Comparison of ENCODE assay signal across 8 cellular contexts in genomic region chr1:165367375-165367993, GRCh38. TPM values are rescaled to one million over a fixed set of nuclear protein-coding genes. Genes with fewer than 3 reads are reported as not detected.
A peak's percentile ranks its signal among the peaks of the same experiment; 100 is the strongest.
DNase-seq lines count a peak whose midpoint lies in the region; ATAC-seq lines count a peak whose summit lies in the region.

No MANE protein-coding gene starts in this region.

- peak; percentile 62 for ATAC-seq in HG02973 (IDR thresholded peaks at IDR 0.05; ENCODE audit: unreplicated experiment)

- DNase-seq in NCI-H510A treated with DMSO at 0.1 percent for 48 hours (lab: John Stamatoyannopoulos, UW) (peak; percentile 49), NCI-H510A (lab: John Stamatoyannopoulos, UW) (no peak), NCI-H460 (ENCODE audit: extremely low read depth, low read depth) (peak; percentile 73), ecto neural progenitor cell (ENCODE audit: low spot score) (peak; percentile 89), mucosa of gallbladder (ENCODE audit: low spot score) (peak; percentile 71)
- peak; percentile 58 to 71 for DNase-seq in activated CD4-positive, alpha-beta T cell treated with anti-CD3 and anti-CD28 coated beads, Interleukin-2, amount 50 U/mL, for 24 hours (ENCODE audit: low read depth in 1 of 2, low spot score in 1 of 2)
- peak; percentile 93 for DNase-seq in stimulated activated CD8-positive, alpha-beta memory T cell treated with anti-CD3 and anti-CD28 coated beads, Interleukin-4, amount 100 ng/mL, for 48 hours

RNA-seq across cellular contexts. Expression of gene LMX1A, which starts 11.0 kb away (rescaled TPM):
- not detected in 2 replicates for total RNA-seq in NCI-H460 (2014; rRNA removed; shearing (Covaris generic))
- polyA plus RNA-seq in NCI-H460 (2014; cell fraction: nucleus; rRNA removed), result not detected in 2 replicates
- 0.12 TPM for total RNA-seq in mucosa of gallbladder
